8 cellular contexts compared by ENCODE assay signal in genomic region chr9:121698627-121699270, GRCh38. TPM values are rescaled to one million over a fixed set of nuclear protein-coding genes. Genes with fewer than 3 reads are reported as not detected.
DNase-seq lines count a peak whose midpoint lies in the region; ATAC-seq and TF ChIP-seq lines count a peak whose summit lies in the region.

No MANE protein-coding gene starts in this region.

- no peak for TF ChIP-seq CTCF in DOHH2 (IDR thresholded peaks at IDR 0.05; ENCODE audit: low read depth, low read length, poor library complexity, severe bottlenecking)
- TF ChIP-seq CTCF in WTC11 (IDR thresholded peaks at IDR 0.05): no peak

- DNase-seq in WTC11 (ENCODE audit: low spot score) (peak; percentile 77), left ventricle myocardium superior (peak; percentile 49), NCI-H226 (no peak), SKM-1 (lab: John Stamatoyannopoulos, UW; ENCODE audit: unreplicated experiment) (no peak)
- no peak for DNase-seq in stimulated activated effector memory CD8-positive, alpha-beta T cell treated with anti-CD3 and anti-CD28 coated beads, Interleukin-12 subunit alpha, Interleukin-12 subunit beta, amount 100 ng/mL, for 72 hours (ENCODE audit: low spot score in 2 of 2)

- H3K4me3 Mint-ChIP-seq in WTC11: peak overlapping the region; percentile 54
- H3K4me3 Mint-ChIP-seq in stimulated activated effector memory CD8-positive, alpha-beta T cell treated with anti-CD3 and anti-CD28 coated beads, Interleukin-12 subunit alpha, Interleukin-12 subunit beta, amount 100 ng/mL, for 72 hours: peak overlapping the region; percentile 53

- no peak overlapping the region for H3K27ac ChIP-seq in DOHH2 (ENCODE audit: low read depth, low read length)

- CTCF ChIA-PET in WTC11 (lab: Charles Lee): interaction anchor here (0.8 to 10.1 kb wide), 12 partner anchors 11 to 237 kb away, joined by 3 to 93 read pairs (median 6); no protein-coding TSS in a partner anchor

- H3K9me2 ChIP-seq in DOHH2 (replicated peaks; ENCODE audit: control insufficient read depth, low read length): no peaks in the 10 kb centered on the region

- intact Hi-C loops in left ventricle myocardium superior (cut with micrococcal nuclease): no loop called here

- no peaks in the 10 kb centered on the region for H3F3A ChIP-seq in DOHH2 (ENCODE audit: control insufficient read depth, insufficient read depth)

- peaks cover 55% of the 10 kb centered on the region for H3K27me3 ChIP-seq in DOHH2 (ENCODE audit: control insufficient read depth, low read length)

- ATAC-seq in HG02678 (IDR thresholded peaks at IDR 0.05; ENCODE audit: unreplicated experiment) (peak; percentile 22), WTC11 (peak; percentile 66), left ventricle myocardium superior (no peak), HG03025 (IDR thresholded peaks at IDR 0.05; ENCODE audit: low FRiP score, unreplicated experiment) (no peak)
- peak; percentile 38 for ATAC-seq in stimulated activated effector memory CD8-positive, alpha-beta T cell treated with anti-CD3 and anti-CD28 coated beads, Interleukin-12 subunit alpha, Interleukin-12 subunit beta, amount 100 ng/mL, for 72 hours

- no peaks in the 10 kb centered on the region for H3K36me3 ChIP-seq in DOHH2 (ENCODE audit: control insufficient read depth, low read length)

- no peaks in the 10 kb centered on the region for H3K79me2 ChIP-seq in DOHH2 (ENCODE audit: control insufficient read depth, low read length)

- POLR2A ChIA-PET in WTC11 (lab: Charles Lee): interaction anchor here (0.5 to 0.6 kb wide), 2 partner anchors 49 to 322 kb away, joined by 3 to 4 read pairs; no protein-coding TSS in a partner anchor

- no peaks in the 10 kb centered on the region for H3K36me3 Mint-ChIP-seq in WTC11
- H3K36me3 Mint-ChIP-seq in stimulated activated effector memory CD8-positive, alpha-beta T cell treated with anti-CD3 and anti-CD28 coated beads, Interleukin-12 subunit alpha, Interleukin-12 subunit beta, amount 100 ng/mL, for 72 hours: no peaks in the 10 kb centered on the region

- H3K4me1 Mint-ChIP-seq in WTC11: peaks cover 35% of the 10 kb centered on the region
- H3K4me1 Mint-ChIP-seq in stimulated activated effector memory CD8-positive, alpha-beta T cell treated with anti-CD3 and anti-CD28 coated beads, Interleukin-12 subunit alpha, Interleukin-12 subunit beta, amount 100 ng/mL, for 72 hours: peaks cover 7% of the 10 kb centered on the region

- no peaks in the 10 kb centered on the region for H3K9me3 ChIP-seq in DOHH2 (ENCODE audit: control insufficient read depth, insufficient read depth, low read length)

- peaks cover 3% of the 10 kb centered on the region; the same call in 1 of the 2 replicates for H3K27me3 Mint-ChIP-seq in WTC11 (ENCODE audit: low read depth)

- peaks cover 19% of the 10 kb centered on the region for H3K4me1 ChIP-seq in DOHH2 (ENCODE audit: control insufficient read depth, low read length)

- no peaks in the 10 kb centered on the region for H3K9me3 Mint-ChIP-seq in WTC11
- no peaks in the 10 kb centered on the region for H3K9me3 Mint-ChIP-seq in stimulated activated effector memory CD8-positive, alpha-beta T cell treated with anti-CD3 and anti-CD28 coated beads, Interleukin-12 subunit alpha, Interleukin-12 subunit beta, amount 100 ng/mL, for 72 hours

- H3K27ac Mint-ChIP-seq in WTC11: no peak overlapping the region
- no peak overlapping the region for H3K27ac Mint-ChIP-seq in stimulated activated effector memory CD8-positive, alpha-beta T cell treated with anti-CD3 and anti-CD28 coated beads, Interleukin-12 subunit alpha, Interleukin-12 subunit beta, amount 100 ng/mL, for 72 hours

- peaks cover 3% of the 10 kb centered on the region; the same call in 1 of the 2 replicates for H4K20me1 ChIP-seq in DOHH2 (ENCODE audit: control insufficient read depth, insufficient read depth, low read depth, low read length)

- H3K4me2 ChIP-seq in DOHH2 (ENCODE audit: low read length): peak overlapping the region; percentile 56

- peak overlapping the region; percentile 40 for H3K4me3 ChIP-seq in DOHH2 (ENCODE audit: low read length)

TF ChIP-seq in WTC11, 78 proteins besides CTCF, POLR2A, EP300 and RAD21:
- TF ChIP-seq GTF2I (CRISPR knock-in tag; conservative IDR thresholded peaks at IDR 0.05) (no peak), ESRRA (CRISPR knock-in tag; IDR thresholded peaks at IDR 0.05; ENCODE audit: borderline replicate concordance) (no peak), SP1 (CRISPR knock-in tag; conservative IDR thresholded peaks at IDR 0.05) (0 out of 2 replicates have a peak, but pooled peaks have one; percentile 35), ZNF263 (CRISPR knock-in tag; IDR thresholded peaks at IDR 0.05; ENCODE audit: low read depth) (no peak)

RNA-seq across cellular contexts. Expression of gene DAB2IP, which starts 47.3 kb away (rescaled TPM):
- total RNA-seq in WTC11 (2021) (35.0 to 52.6 TPM (median 35.7 TPM) in 3 replicates), left ventricle myocardium superior (54.8 TPM)

Comparison
In these comparisons a context has a peak if more than half of its experiments do, and no peak if none do; other contexts are left out.
1. ATAC-seq: peak in HG02678 (single experiment), WTC11 (single experiment) and stimulated activated effector memory CD8-positive, alpha-beta T cell treated with anti-CD3 and anti-CD28 coated beads, Interleukin-12 subunit alpha, Interleukin-12 subunit beta, amount 100 ng/mL, for 72 hours (single experiment); none in left ventricle myocardium superior (single experiment) and HG03025 (single experiment).
2. DNase-seq: peak in WTC11 (single experiment) and left ventricle myocardium superior (single experiment); none in stimulated activated effector memory CD8-positive, alpha-beta T cell treated with anti-CD3 and anti-CD28 coated beads, Interleukin-12 subunit alpha, Interleukin-12 subunit beta, amount 100 ng/mL, for 72 hours (0 of 2), NCI-H226 (single experiment) and SKM-1 (single experiment).